Comparison of ENCODE assay signal across 37 cellular contexts in genomic region chr6:37269105-37269504, GRCh38. TPM values are rescaled to one million over a fixed set of nuclear protein-coding genes. Genes with fewer than 3 reads are reported as not detected.
"Had no signal": no experiment of that assay in that cellular context is flagged by ENCODE, and none has a peak within 500 bp of the region (broad histone marks: within the 10 kb centered on the region; RNA-seq: fewer than 3 reads in every experiment).

No MANE protein-coding gene starts in this region.

- H3K27me3 Mint-ChIP-seq: activated naive CD4-positive, alpha-beta T cell treated with anti-CD3 and anti-CD28 coated beads, Interleukin-2, amount 10 ng/mL, durations not matched to agents 7 days and 5 days; activated naive CD4-positive, alpha-beta T cell treated with anti-CD3 and anti-CD28 coated beads, Interleukin-2, amount 50 U/mL, for 24 hours; activated naive CD8-positive, alpha-beta T cell; activated naive CD8-positive, alpha-beta T cell treated with anti-CD3 and anti-CD28 coated beads for 36 hours; activated naive CD8-positive, alpha-beta T cell treated with anti-CD3 and anti-CD28 coated beads, Interleukin-2, amount 10 ng/mL, durations not matched to agents 7 days and 5 days; activated naive CD8-positive, alpha-beta T cell treated with anti-CD3 and anti-CD28 coated beads, Interleukin-2, amount 50 U/mL, for 24 hours; activated T-cell treated with anti-CD3 and anti-CD28 coated beads, Interleukin-2, amount 50 U/mL, for 24 hours; activated T-helper 17 cell treated with anti-CD3 and anti-CD28 coated beads, Interleukin-2, amount 50 U/mL, for 72 hours; brain; central memory CD8-positive, alpha-beta T cell had no signal

- H3K4me3 Mint-ChIP-seq: activated naive CD4-positive, alpha-beta T cell treated with anti-CD3 and anti-CD28 coated beads for 36 hours; activated naive CD4-positive, alpha-beta T cell treated with anti-CD3 and anti-CD28 coated beads, Interleukin-2, amount 10 ng/mL, durations not matched to agents 7 days and 5 days; activated naive CD4-positive, alpha-beta T cell treated with anti-CD3 and anti-CD28 coated beads, Interleukin-2, amount 50 U/mL, for 24 hours; activated naive CD8-positive, alpha-beta T cell; activated naive CD8-positive, alpha-beta T cell treated with anti-CD3 and anti-CD28 coated beads for 36 hours; activated naive CD8-positive, alpha-beta T cell treated with anti-CD3 and anti-CD28 coated beads, Interleukin-2, amount 10 ng/mL, durations not matched to agents 7 days and 5 days; activated naive CD8-positive, alpha-beta T cell treated with anti-CD3 and anti-CD28 coated beads, Interleukin-2, amount 50 U/mL, for 24 hours; activated T-cell treated with anti-CD3 and anti-CD28 coated beads, Interleukin-2, amount 50 U/mL, for 24 hours; activated T-cell treated with anti-CD3 and anti-CD28 coated beads, Interleukin-2, amount 50 U/mL, for 4 hours; activated T-cell treated with anti-CD3 and anti-CD28 coated beads, Interleukin-2, amount 50 U/mL, for 72 hours; activated T-helper 17 cell treated with anti-CD3 and anti-CD28 coated beads, Interleukin-2, amount 50 U/mL, for 72 hours; brain; central memory CD8-positive, alpha-beta T cell had no signal

- ATAC-seq: activated naive CD4-positive, alpha-beta T cell treated with anti-CD3 and anti-CD28 coated beads, Interleukin-2, amount 50 U/mL, for 72 hours; activated naive CD8-positive, alpha-beta T cell treated with anti-CD3 and anti-CD28 coated beads, Interleukin-2, amount 50 U/mL, for 24 hours; activated T-cell treated with anti-CD3 and anti-CD28 coated beads, Interleukin-2, amount 50 U/mL, for 4 hours; activated T-cell treated with anti-CD3 and anti-CD28 coated beads, Interleukin-2, amount 50 U/mL, for 72 hours; activated T-helper 17 cell treated with anti-CD3 and anti-CD28 coated beads, Interleukin-2, amount 50 U/mL, for 72 hours; body of pancreas had no signal

- H3K9me3 ChIP-seq: adrenal gland, ascending aorta, body of pancreas, breast epithelium had no signal

- H3K27ac ChIP-seq: adrenal gland, ascending aorta, body of pancreas, brain microvascular endothelial cell, breast epithelium, cardiac muscle cell had no signal

- H3K36me3 ChIP-seq: adrenal gland, breast epithelium had no signal

- H3K27ac Mint-ChIP-seq: activated naive CD4-positive, alpha-beta T cell treated with anti-CD3 and anti-CD28 coated beads for 36 hours; activated naive CD4-positive, alpha-beta T cell treated with anti-CD3 and anti-CD28 coated beads, Interleukin-2, amount 10 ng/mL, durations not matched to agents 7 days and 5 days; activated naive CD4-positive, alpha-beta T cell treated with anti-CD3 and anti-CD28 coated beads, Interleukin-2, amount 50 U/mL, for 72 hours; activated naive CD8-positive, alpha-beta T cell; activated naive CD8-positive, alpha-beta T cell treated with anti-CD3 and anti-CD28 coated beads for 36 hours; activated naive CD8-positive, alpha-beta T cell treated with anti-CD3 and anti-CD28 coated beads, Interleukin-2, amount 10 ng/mL, durations not matched to agents 7 days and 5 days; activated naive CD8-positive, alpha-beta T cell treated with anti-CD3 and anti-CD28 coated beads, Interleukin-2, amount 50 U/mL, for 24 hours; activated T-cell treated with anti-CD3 and anti-CD28 coated beads, Interleukin-2, amount 50 U/mL, for 24 hours; activated T-helper 17 cell treated with anti-CD3 and anti-CD28 coated beads, Interleukin-2, amount 50 U/mL, for 72 hours; activated T-helper 2 cell treated with anti-CD3 and anti-CD28 coated beads, Interferon-gamma antibody, Interleukin-2, Interleukin-4, amounts not matched to agents 10 μg/mL and 5 μg/mL and 100 μg/mL, durations not matched to agents 14 hours and 24 hours and 36 hours; brain had no signal

- H3K9me3 Mint-ChIP-seq: activated naive CD4-positive, alpha-beta T cell treated with anti-CD3 and anti-CD28 coated beads for 36 hours; activated naive CD4-positive, alpha-beta T cell treated with anti-CD3 and anti-CD28 coated beads, Interleukin-2, amount 10 ng/mL, durations not matched to agents 7 days and 5 days; activated naive CD4-positive, alpha-beta T cell treated with anti-CD3 and anti-CD28 coated beads, Interleukin-2, amount 50 U/mL, for 24 hours; activated naive CD4-positive, alpha-beta T cell treated with anti-CD3 and anti-CD28 coated beads, Interleukin-2, amount 50 U/mL, for 72 hours; activated naive CD8-positive, alpha-beta T cell treated with anti-CD3 and anti-CD28 coated beads for 36 hours; activated naive CD8-positive, alpha-beta T cell treated with anti-CD3 and anti-CD28 coated beads, Interleukin-2, amount 10 ng/mL, durations not matched to agents 7 days and 5 days; activated naive CD8-positive, alpha-beta T cell treated with anti-CD3 and anti-CD28 coated beads, Interleukin-2, amount 50 U/mL, for 24 hours; activated T-cell treated with anti-CD3 and anti-CD28 coated beads, Interleukin-2, amount 50 U/mL, for 24 hours; activated T-cell treated with anti-CD3 and anti-CD28 coated beads, Interleukin-2, amount 50 U/mL, for 4 hours; activated T-cell treated with anti-CD3 and anti-CD28 coated beads, Interleukin-2, amount 50 U/mL, for 72 hours; activated T-helper 17 cell treated with anti-CD3 and anti-CD28 coated beads, Interleukin-2, amount 50 U/mL, for 72 hours; activated T-helper 2 cell treated with anti-CD3 and anti-CD28 coated beads, Interferon-gamma antibody, Interleukin-2, Interleukin-4, amounts not matched to agents 10 μg/mL and 5 μg/mL and 100 μg/mL, durations not matched to agents 14 hours and 24 hours and 36 hours; central memory CD8-positive, alpha-beta T cell had no signal

- DNase-seq: activated effector memory CD4-positive, alpha-beta T cell treated with anti-CD3 and anti-CD28 coated beads, Interleukin-2, amount 50 U/mL, for 16 hours; activated effector memory CD4-positive, alpha-beta T cell treated with Interleukin-2 at 50 U/mL for 16 hours; activated gamma-delta T cell; activated gamma-delta T cell treated with Interleukin-2 at 50 U/mL for 16 hours; activated naive CD4-positive, alpha-beta T cell; activated naive CD4-positive, alpha-beta T cell treated with anti-CD3 and anti-CD28 coated beads for 36 hours; activated naive CD4-positive, alpha-beta T cell treated with anti-CD3 and anti-CD28 coated beads, Interleukin-2, amount 10 ng/mL, durations not matched to agents 7 days and 5 days; activated naive CD4-positive, alpha-beta T cell treated with anti-CD3 and anti-CD28 coated beads, Interleukin-2, amount 50 U/mL, for 16 hours; activated naive CD4-positive, alpha-beta T cell treated with Interleukin-2 at 50 U/mL for 16 hours; activated naive CD8-positive, alpha-beta T cell treated with anti-CD3 and anti-CD28 coated beads for 36 hours; activated naive CD8-positive, alpha-beta T cell treated with anti-CD3 and anti-CD28 coated beads, Interleukin-2, amount 10 ng/mL, durations not matched to agents 7 days and 5 days; activated naive CD8-positive, alpha-beta T cell treated with anti-CD3 and anti-CD28 coated beads, Interleukin-2, amount 50 U/mL, for 24 hours; activated T-cell treated with anti-CD3 and anti-CD28 coated beads, Interleukin-2, amount 50 U/mL, for 1 hour; activated T-cell treated with anti-CD3 and anti-CD28 coated beads, Interleukin-2, amount 50 U/mL, for 24 hours; activated T-cell treated with anti-CD3 and anti-CD28 coated beads, Interleukin-2, amount 50 U/mL, for 4 hours; activated T-cell treated with anti-CD3 and anti-CD28 coated beads, Interleukin-2, amount 50 U/mL, for 48 hours; activated T-cell treated with anti-CD3 and anti-CD28 coated beads, Interleukin-2, amount 50 U/mL, for 72 hours; adrenal gland; amniotic stem cell; amygdala; anterior cingulate cortex; aorta; body of pancreas; brain microvascular endothelial cell; caudate nucleus; central memory CD4-positive, alpha-beta T cell; cerebellar nuclear complex had no signal

RNA-seq across cellular contexts. Expression of gene TMEM217, which starts 11.2 kb away (rescaled TPM):
- total RNA-seq: ascending aorta, body of pancreas had no signal
